ENCODE assay signal across 1 cellular context in genomic region chr7:129719980-129720732, GRCh38.
TF ChIP-seq lines count a peak whose summit lies in the region.

No MANE protein-coding gene starts in this region.

TF ChIP-seq in K562, 482 proteins besides CTCF, POLR2A, EP300 and RAD21 (continued from another document and continues in another):
- TF ChIP-seq TOE1 (IDR thresholded peaks at IDR 0.05; ENCODE audit: borderline replicate concordance) (peak; percentile 70; the same call in 1 of the 2 replicates), TOE1 (CRISPR knock-in tag; IDR thresholded peaks at IDR 0.05; ENCODE audit: borderline replicate concordance, low read depth) (no peak), ZNF644 (tag; IDR thresholded peaks at IDR 0.05; ENCODE audit: low read depth) (peak; percentile 99), MXI1 (IDR thresholded peaks at IDR 0.05; ENCODE audit: low read depth, low read length) (peak; percentile 87), CXXC5 (CRISPR knock-in tag; IDR thresholded peaks at IDR 0.05) (peak; percentile 91), DPF2 (IDR thresholded peaks at IDR 0.05) (peak; percentile 99), DDX20 (tag; IDR thresholded peaks at IDR 0.05; ENCODE audit: low read depth) (no peak), ZBTB43 (CRISPR knock-in tag; IDR thresholded peaks at IDR 0.05) (peak; percentile 35; the same call in 1 of the 2 replicates), ZNF830 (CRISPR knock-in tag; IDR thresholded peaks at IDR 0.05) (no peak), NRF1 (conservative IDR thresholded peaks at IDR 0.05 in 1 of 2, IDR thresholded peaks at IDR 0.05 in 1 of 2) (peak; percentile 10 to 21; a peak in 2 of 4 replicates), HDAC8 (tag; IDR thresholded peaks at IDR 0.05) (peak; percentile 76; the same call in 1 of the 2 replicates), IRF9 (tag; IDR thresholded peaks at IDR 0.05) (peak; percentile 56; the same call in 1 of the 2 replicates), SPI1 (IDR thresholded peaks at IDR 0.05; ENCODE audit: borderline replicate concordance, low read depth, low read length) (peak; percentile 70; the same call in 1 of the 2 replicates), SMARCE1 (IDR thresholded peaks at IDR 0.05) (peak; percentile 97), RBBP5 (IDR thresholded peaks at IDR 0.05; ENCODE audit: borderline replicate concordance, insufficient read depth, low read length, poor library complexity, severe bottlenecking) (peak; percentile 52), BRD4 (IDR thresholded peaks at IDR 0.05) (0 out of 2 replicates have a peak, but pooled peaks have one; percentile 55), BHLHE40 (IDR thresholded peaks at IDR 0.05; ENCODE audit: low read length) (peak; percentile 58; the same call in 1 of the 2 replicates), NCOA1 (IDR thresholded peaks at IDR 0.05; ENCODE audit: low read depth) (peak; percentile 91), FOXA3 (CRISPR knock-in tag; conservative IDR thresholded peaks at IDR 0.05 in 1 of 2, IDR thresholded peaks at IDR 0.05 in 1 of 2) (peak; percentile 99 to 100), NFATC3 (IDR thresholded peaks at IDR 0.05) (peak; percentile 84; the same call in 1 of the 2 replicates), MAFG (tag; conservative IDR thresholded peaks at IDR 0.05) (peak; percentile 99), ZNF655 (CRISPR knock-in tag; IDR thresholded peaks at IDR 0.05) (no peak), ZNF318 (IDR thresholded peaks at IDR 0.05; ENCODE audit: borderline replicate concordance in 1 of 2, low read depth in 1 of 2) (peak in 1 of 2 experiments; percentile 58; a peak in 1 of 4 replicates), RCOR1 (IDR thresholded peaks at IDR 0.05; ENCODE audit: borderline replicate concordance in 1 of 2, low read depth in 2 of 2, low read length in 2 of 2) (peak; percentile 99 to 100), ETV5 (CRISPR knock-in tag; IDR thresholded peaks at IDR 0.05; ENCODE audit: low read depth) (0 out of 2 replicates have a peak, but pooled peaks have one; percentile 37), USF1 (CRISPR knock-in tag; IDR thresholded peaks at IDR 0.05) (peak; percentile 21; the same call in 1 of the 2 replicates), ZNF668 (CRISPR knock-in tag; IDR thresholded peaks at IDR 0.05) (peak; percentile 94), RUNX1 (IDR thresholded peaks at IDR 0.05; ENCODE audit: low read depth) (peak; percentile 66; the same call in 1 of the 2 replicates), HDAC3 (IDR thresholded peaks at IDR 0.05; ENCODE audit: borderline replicate concordance, partially characterized antibody) (peak; percentile 96), HDAC2 (IDR thresholded peaks at IDR 0.05) (peak; percentile 100), KDM5B (IDR thresholded peaks at IDR 0.05; ENCODE audit: insufficient replicate concordance, low read depth, low read length) (peak; percentile 20), ZBTB11 (CRISPR knock-in tag; IDR thresholded peaks at IDR 0.05) (peak in 1 of 3 experiments; percentile 93; a peak in 2 of 6 replicates), ZNF174 (CRISPR knock-in tag; IDR thresholded peaks at IDR 0.05) (no peak), ZNF384 (IDR thresholded peaks at IDR 0.05; ENCODE audit: low read depth, low read length) (no peak), POLR2AphosphoS5 (IDR thresholded peaks at IDR 0.05; ENCODE audit: control insufficient read depth, insufficient read depth, low read depth, low read length) (peak; percentile 100), ZNF592 (IDR thresholded peaks at IDR 0.05) (peak; percentile 58; the same call in 1 of the 2 replicates), PTTG1 (tag; IDR thresholded peaks at IDR 0.05; ENCODE audit: low read depth) (no peak), CREB3 (tag; conservative IDR thresholded peaks at IDR 0.05; ENCODE audit: low read depth) (peak; percentile 81), ZNF41 (CRISPR knock-in tag; conservative IDR thresholded peaks at IDR 0.05) (peak; percentile 79; the same call in 1 of the 2 replicates)
